Comparison of ENCODE assay signal across 8 cellular contexts in the genomic region with DNA sequence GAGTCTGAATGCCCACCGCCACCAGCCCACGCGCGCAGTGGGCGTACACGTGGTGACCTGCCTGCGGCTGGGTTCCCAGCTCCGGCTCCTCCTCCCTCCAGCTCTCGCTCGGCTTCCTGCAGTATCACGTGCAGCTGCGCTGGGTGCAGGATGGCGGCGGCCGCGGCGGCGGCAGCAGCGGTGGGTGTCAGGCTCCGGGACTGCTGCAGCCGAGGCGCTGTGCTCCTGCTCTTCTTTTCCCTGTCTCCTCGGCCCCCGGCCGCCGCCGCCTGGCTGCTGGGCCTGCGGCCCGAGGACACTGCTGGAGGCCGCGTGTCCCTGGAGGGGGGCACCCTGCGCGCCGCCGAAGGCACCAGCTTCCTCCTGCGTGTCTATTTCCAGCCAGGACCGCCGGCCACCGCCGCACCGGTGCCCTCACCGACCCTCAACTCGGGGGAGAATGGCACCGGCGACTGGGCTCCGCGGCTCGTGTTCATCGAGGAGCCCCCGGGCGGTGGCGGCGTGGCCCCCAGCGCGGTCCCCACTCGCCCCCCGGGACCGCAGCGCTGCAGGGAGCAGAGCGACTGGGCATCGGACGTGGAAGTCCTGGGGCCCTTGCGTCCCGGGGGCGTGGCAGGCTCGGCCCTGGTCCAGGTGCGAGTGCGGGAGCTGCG. TPM values are rescaled to one million over a fixed set of nuclear protein-coding genes. Genes with fewer than 3 reads are reported as not detected.
DNase-seq lines count a peak whose midpoint lies in the region; ATAC-seq lines count a peak whose summit lies in the region.

A gene (plus strand): TSS at position 119 of the 653 bp plus-strand sequence. CDS start 32 bp downstream, at position 151.

- ATAC-seq in GM21447 (IDR thresholded peaks at IDR 0.05; ENCODE audit: unreplicated experiment) (peak; percentile 80), left ventricle myocardium superior (peak; percentile 77)

- intact Hi-C loops in left ventricle myocardium superior (cut with micrococcal nuclease): no loop called here

- DNase-seq in D341Med (ENCODE audit: low spot score) (peak; percentile 75), NCI-H1694 (lab: John Stamatoyannopoulos, UW) (peak; percentile 18), left ventricle myocardium superior (peak; percentile 31), putamen (ENCODE audit: low spot score) (peak; percentile 59), activated gamma-delta T cell treated with Interleukin-2 at 50 U/mL for 16 hours (no peak), A172 (ENCODE audit: low spot score) (no peak)
- DNase-seq in activated naive CD4-positive, alpha-beta T cell treated with anti-CD3 and anti-CD28 coated beads, Interleukin-2, amount 50 U/mL, for 16 hours: peak; percentile 44

RNA-seq across cellular contexts. Expression of the gene that starts here (rescaled TPM):
- 0.10 TPM for total RNA-seq in left ventricle myocardium superior
- total RNA-seq in A172 (2014; rRNA removed; shearing (Covaris generic)): not detected in 2 replicates

Comparison
In these comparisons a context has a peak if more than half of its experiments do, and no peak if none do; other contexts are left out.
1. Peak in DNase-seq and ATAC-seq in left ventricle myocardium superior; RNA of the gene not detected or under 1 TPM.
2. DNase-seq: peak in D341Med (single experiment), NCI-H1694 (single experiment), activated naive CD4-positive, alpha-beta T cell treated with anti-CD3 and anti-CD28 coated beads, Interleukin-2, amount 50 U/mL, for 16 hours (single experiment) and putamen (single experiment); none in activated gamma-delta T cell treated with Interleukin-2 at 50 U/mL for 16 hours (single experiment) and A172 (single experiment).